Comparison of ENCODE assay signal across 21 cellular contexts in genomic region chr11:5161045-5161444, GRCh38. TPM values are rescaled to one million over a fixed set of nuclear protein-coding genes. Genes with fewer than 3 reads are reported as not detected.
"Had no signal": no experiment of that assay in that cellular context is flagged by ENCODE, and none has a peak within 500 bp of the region (broad histone marks: within the 10 kb centered on the region; RNA-seq: fewer than 3 reads in every experiment).

No MANE protein-coding gene starts in this region.

RNA-seq across cellular contexts. Expression of gene OR52A1, which starts 6.5 kb away (rescaled TPM):
- total RNA-seq: activated naive CD4-positive, alpha-beta T cell treated with anti-CD3 and anti-CD28 coated beads for 36 hours; activated naive CD4-positive, alpha-beta T cell treated with anti-CD3 and anti-CD28 coated beads, Interleukin-2, amount 50 U/mL, for 72 hours; activated naive CD8-positive, alpha-beta T cell treated with anti-CD3 and anti-CD28 coated beads for 36 hours; activated naive CD8-positive, alpha-beta T cell treated with anti-CD3 and anti-CD28 coated beads, Interleukin-2, amount 10 ng/mL, durations not matched to agents 7 days and 5 days; activated T-cell treated with anti-CD3 and anti-CD28 coated beads, Interleukin-2, amount 50 U/mL, for 4 hours; activated T-cell treated with anti-CD3 and anti-CD28 coated beads, Interleukin-2, amount 50 U/mL, for 72 hours; activated T-helper 1 cell treated with anti-CD3 and anti-CD28 coated beads, Interleukin-12 subunit alpha, Interleukin-12 subunit beta, Interleukin-2, Interleukin-4 antibody, amounts not matched to agents 30 ng/mL and 10 ng/mL and 1 ng/mL, durations not matched to agents 14 hours and 24 hours and 36 hours; activated T-helper 2 cell treated with anti-CD3 and anti-CD28 coated beads, Interferon-gamma antibody, Interleukin-2, Interleukin-4, amounts not matched to agents 10 μg/mL and 5 μg/mL and 100 μg/mL, durations not matched to agents 14 hours and 24 hours and 36 hours; adrenal gland; aorta; ascending aorta; astrocyte; body of pancreas; breast epithelium; bronchial epithelial cell; cardiac muscle cell; cardiac septum; cerebellum; chondrocyte had no signal
- polyA plus RNA-seq: adipose tissue, adrenal gland, aorta, cardiac muscle cell had no signal

RNA-seq across cellular contexts. Expression of gene OR52A5, which starts 22.9 kb away (rescaled TPM):
- total RNA-seq: activated naive CD4-positive, alpha-beta T cell treated with anti-CD3 and anti-CD28 coated beads for 36 hours; activated naive CD4-positive, alpha-beta T cell treated with anti-CD3 and anti-CD28 coated beads, Interleukin-2, amount 50 U/mL, for 72 hours; activated naive CD8-positive, alpha-beta T cell treated with anti-CD3 and anti-CD28 coated beads for 36 hours; activated naive CD8-positive, alpha-beta T cell treated with anti-CD3 and anti-CD28 coated beads, Interleukin-2, amount 10 ng/mL, durations not matched to agents 7 days and 5 days; activated T-cell treated with anti-CD3 and anti-CD28 coated beads, Interleukin-2, amount 50 U/mL, for 4 hours; activated T-cell treated with anti-CD3 and anti-CD28 coated beads, Interleukin-2, amount 50 U/mL, for 72 hours; activated T-helper 1 cell treated with anti-CD3 and anti-CD28 coated beads, Interleukin-12 subunit alpha, Interleukin-12 subunit beta, Interleukin-2, Interleukin-4 antibody, amounts not matched to agents 30 ng/mL and 10 ng/mL and 1 ng/mL, durations not matched to agents 14 hours and 24 hours and 36 hours; activated T-helper 17 cell treated with anti-CD3 and anti-CD28 coated beads, Interleukin-2, amount 50 U/mL, for 72 hours; activated T-helper 2 cell treated with anti-CD3 and anti-CD28 coated beads, Interferon-gamma antibody, Interleukin-2, Interleukin-4, amounts not matched to agents 10 μg/mL and 5 μg/mL and 100 μg/mL, durations not matched to agents 14 hours and 24 hours and 36 hours; adrenal gland; aorta; ascending aorta; astrocyte; body of pancreas; breast epithelium; bronchial epithelial cell; cardiac muscle cell; cardiac septum; cerebellum; chondrocyte had no signal
- polyA plus RNA-seq: adipose tissue, adrenal gland, aorta, cardiac muscle cell had no signal

RNA-seq across cellular contexts. Expression of gene OR51V1, which starts 39.4 kb away (rescaled TPM):
- total RNA-seq: activated naive CD4-positive, alpha-beta T cell treated with anti-CD3 and anti-CD28 coated beads for 36 hours; activated naive CD4-positive, alpha-beta T cell treated with anti-CD3 and anti-CD28 coated beads, Interleukin-2, amount 50 U/mL, for 72 hours; activated naive CD8-positive, alpha-beta T cell treated with anti-CD3 and anti-CD28 coated beads for 36 hours; activated naive CD8-positive, alpha-beta T cell treated with anti-CD3 and anti-CD28 coated beads, Interleukin-2, amount 10 ng/mL, durations not matched to agents 7 days and 5 days; activated T-cell treated with anti-CD3 and anti-CD28 coated beads, Interleukin-2, amount 50 U/mL, for 4 hours; activated T-cell treated with anti-CD3 and anti-CD28 coated beads, Interleukin-2, amount 50 U/mL, for 72 hours; activated T-helper 1 cell treated with anti-CD3 and anti-CD28 coated beads, Interleukin-12 subunit alpha, Interleukin-12 subunit beta, Interleukin-2, Interleukin-4 antibody, amounts not matched to agents 30 ng/mL and 10 ng/mL and 1 ng/mL, durations not matched to agents 14 hours and 24 hours and 36 hours; activated T-helper 17 cell treated with anti-CD3 and anti-CD28 coated beads, Interleukin-2, amount 50 U/mL, for 72 hours; activated T-helper 2 cell treated with anti-CD3 and anti-CD28 coated beads, Interferon-gamma antibody, Interleukin-2, Interleukin-4, amounts not matched to agents 10 μg/mL and 5 μg/mL and 100 μg/mL, durations not matched to agents 14 hours and 24 hours and 36 hours; adrenal gland; aorta; ascending aorta; astrocyte; body of pancreas; breast epithelium; bronchial epithelial cell; cardiac muscle cell; cardiac septum; cerebellum; chondrocyte had no signal
- polyA plus RNA-seq: adipose tissue, adrenal gland, aorta, cardiac muscle cell had no signal
